In the genomic region with DNA sequence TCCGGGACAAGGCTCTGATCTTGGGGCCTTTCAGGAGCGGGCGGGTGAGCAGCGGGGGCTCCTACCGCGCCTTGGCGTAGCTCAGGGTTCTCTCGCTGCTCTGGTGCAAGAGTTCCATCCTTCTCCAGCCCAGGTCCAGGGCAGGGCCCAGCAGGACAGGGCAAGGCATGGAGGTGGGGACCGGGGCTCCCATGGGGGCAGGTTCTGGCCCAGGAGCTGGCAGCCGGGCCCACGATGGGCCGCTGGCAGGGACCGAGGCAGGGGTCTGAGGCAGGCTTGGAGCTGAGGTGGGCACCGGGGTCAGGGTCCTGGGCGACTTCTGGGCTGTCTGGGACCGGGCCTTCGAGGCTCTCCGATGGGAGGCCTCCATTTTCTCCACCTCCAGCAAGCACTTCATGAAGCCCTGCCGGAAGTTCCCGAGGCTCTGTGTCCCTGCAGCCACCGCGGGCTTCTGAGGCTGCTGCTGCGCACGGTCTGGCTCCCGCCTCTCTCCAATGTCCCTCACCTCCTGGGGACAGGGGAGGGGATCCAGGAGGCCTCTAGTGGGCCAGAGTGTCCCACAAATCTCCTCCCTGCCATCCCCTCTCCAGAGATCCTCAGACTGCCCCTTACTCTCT, we compare ENCODE assay signal across 25 cellular contexts. TPM values are rescaled to one million over a fixed set of nuclear protein-coding genes. Genes with fewer than 3 reads are reported as not detected.
DNase-seq lines count a peak whose midpoint lies in the region; ATAC-seq, FAIRE-seq and TF ChIP-seq lines count a peak whose summit lies in the region.
"Had no signal": no experiment of that assay in that cellular context is flagged by ENCODE, and none has a peak within 500 bp of the region (broad histone marks: within the 10 kb centered on the region; RNA-seq: fewer than 3 reads in every experiment).

No MANE protein-coding gene starts in this region.

- POLR2A ChIA-PET in IMR-90 (lab: Charles Lee; ENCODE audit: unreplicated experiment) = no interaction called here

- H3K79me2 ChIP-seq in GM23248 (ENCODE audit: insufficient read depth) = no peaks in the 10 kb centered on the region

- H3K56ac ChIP-seq in IMR-90 (ENCODE audit: extremely low read depth, insufficient read depth, low read length) = no peak overlapping the region

- peaks cover 4% of the 10 kb centered on the region for H3K27me3 ChIP-seq in IMR-90 (ENCODE audit: control insufficient read depth, insufficient read depth, low read length)
- H3K27me3 ChIP-seq in pancreas = no peaks in the 10 kb centered on the region
- H3K27me3 ChIP-seq in GM23248 (replicated peaks; ENCODE audit: insufficient read depth) = no peaks in the 10 kb centered on the region
- H3K27me3 ChIP-seq: Peyer's patch had no signal

- H3K4ac ChIP-seq in IMR-90 (ENCODE audit: low read depth, low read length) = no peak overlapping the region

- H2BK15ac ChIP-seq in IMR-90 (ENCODE audit: low read depth, low read length) = no peak overlapping the region

- H3K18ac ChIP-seq in IMR-90 (ENCODE audit: low read depth, low read length) = no peak overlapping the region

- H3K36me3 ChIP-seq in IMR-90 (ENCODE audit: control insufficient read depth, insufficient read depth, low read length) (no peaks in the 10 kb centered on the region), pancreas (no peaks in the 10 kb centered on the region), GM23248 (ENCODE audit: low read depth) (no peaks in the 10 kb centered on the region)
- H3K36me3 ChIP-seq: Peyer's patch, SJCRH30 had no signal

- no peak overlapping the region for H3K27ac ChIP-seq in IMR-90 (ENCODE audit: insufficient read depth, low read length)
- H3K27ac ChIP-seq in pancreas = no peak overlapping the region
- no peak overlapping the region for H3K27ac ChIP-seq in GM23248
- H3K27ac ChIP-seq: Peyer's patch, SJCRH30 had no signal

- TF ChIP-seq CTCF in IMR-90 (conservative IDR thresholded peaks at IDR 0.05; ENCODE audit: low read depth, low read length) = no peak
- no peak for TF ChIP-seq CTCF in pancreas (IDR thresholded peaks at IDR 0.05)

- no peak overlapping the region for H2BK20ac ChIP-seq in IMR-90 (ENCODE audit: low read depth, low read length)

- no TSS peak for BruUV-seq in IMR-90 (replicated peaks; lab: Mats Ljungman, UMichigan)

- H3K9me3 ChIP-seq in IMR-90 (ENCODE audit: control insufficient read depth, insufficient read depth, low read length) (no peaks in the 10 kb centered on the region), pancreas (no peaks in the 10 kb centered on the region), GM23248 (ENCODE audit: low read depth) (no peaks in the 10 kb centered on the region)
- H3K9me3 ChIP-seq: Peyer's patch, SJCRH30 had no signal

- H3K4me1 ChIP-seq in IMR-90 (ENCODE audit: control insufficient read depth, insufficient read depth, low read length) (no peaks in the 10 kb centered on the region), pancreas (no peaks in the 10 kb centered on the region), GM23248 (ENCODE audit: insufficient read depth) (no peaks in the 10 kb centered on the region)
- H3K4me1 ChIP-seq: Peyer's patch, SJCRH30 had no signal

- H3K79me1 ChIP-seq in IMR-90 (ENCODE audit: low read depth in 1 of 2, low read length in 2 of 2) = no peaks in the 10 kb centered on the region

- H2AFZ ChIP-seq in IMR-90 (replicated peaks; ENCODE audit: low read length, poor library complexity) (no peak overlapping the region), GM23248 (no peak overlapping the region)

- H4K8ac ChIP-seq in IMR-90 (ENCODE audit: low read depth in 2 of 2, low read length in 2 of 2) = no peak overlapping the region

- no peaks in the 10 kb centered on the region for H4K20me1 ChIP-seq in IMR-90 (ENCODE audit: insufficient read depth, low read length)
- no peaks in the 10 kb centered on the region for H4K20me1 ChIP-seq in GM23248 (ENCODE audit: insufficient read depth)

- H2AK5ac ChIP-seq in IMR-90 (ENCODE audit: low read depth, low read length) = no peak overlapping the region

- no peaks in the 10 kb centered on the region for H3K9me3 Mint-ChIP-seq in central memory CD8-positive, alpha-beta T cell
- no peaks in the 10 kb centered on the region for H3K9me3 Mint-ChIP-seq in stimulated activated memory B cell treated with anti-CD40 and anti-IgM and Interleukin-4, amounts not matched to agents 10 μg/mL and 1 μg/mL and 100 μg/mL, for 72 hours
- H3K9me3 Mint-ChIP-seq: CD8-positive, alpha-beta memory T cell had no signal

- peaks cover 6% of the 10 kb centered on the region for H3K36me3 Mint-ChIP-seq in central memory CD8-positive, alpha-beta T cell (ENCODE audit: insufficient read depth)
- H3K36me3 Mint-ChIP-seq in stimulated activated memory B cell treated with anti-CD40 and anti-IgM and Interleukin-4, amounts not matched to agents 10 μg/mL and 1 μg/mL and 100 μg/mL, for 72 hours = no peaks in the 10 kb centered on the region
- H3K36me3 Mint-ChIP-seq: CD8-positive, alpha-beta memory T cell; IgD-negative memory B cell had no signal

- dilution Hi-C loops in IMR-90 (cut with HindIII; ENCODE audit: low sequenced_read_pairs, unreplicated experiment) = no loop called here

- no peak overlapping the region for H2BK5ac ChIP-seq in IMR-90 (ENCODE audit: low read depth, low read length, poor library complexity, severe bottlenecking)

- no peak for TF ChIP-seq POLR2A in IMR-90 (IDR thresholded peaks at IDR 0.05; ENCODE audit: low read depth, low read length)

- CTCF ChIA-PET in IMR-90 (lab: Yijun Ruan, JAX) = interaction anchor here (0.5 kb wide), 1 partner anchor 780 kb away, joined by 5 read pairs; no protein-coding TSS in a partner anchor

- no peak overlapping the region for H3K4me3 ChIP-seq in IMR-90 (ENCODE audit: insufficient read depth, low read depth, low read length)
- no peak overlapping the region for H3K4me3 ChIP-seq in pancreas
- no peak overlapping the region for H3K4me3 ChIP-seq in GM23248
- H3K4me3 ChIP-seq: Peyer's patch, SJCRH30 had no signal

- no peak overlapping the region for H3K4me3 Mint-ChIP-seq in central memory CD8-positive, alpha-beta T cell
- no peak overlapping the region for H3K4me3 Mint-ChIP-seq in stimulated activated memory B cell treated with anti-CD40 and anti-IgM and Interleukin-4, amounts not matched to agents 10 μg/mL and 1 μg/mL and 100 μg/mL, for 72 hours
- H3K4me3 Mint-ChIP-seq: CD8-positive, alpha-beta memory T cell; IgD-negative memory B cell had no signal

- H3K9ac ChIP-seq in IMR-90 (ENCODE audit: low read depth, low read length) (no peak overlapping the region), GM23248 (no peak overlapping the region)

- no peaks in the 10 kb centered on the region for H3K9me2 ChIP-seq in GM23248 (ENCODE audit: insufficient read depth)

- H4K91ac ChIP-seq in IMR-90 (ENCODE audit: insufficient read depth, low read depth, low read length) = no peak overlapping the region

- no peak overlapping the region for H2BK120ac ChIP-seq in IMR-90 (ENCODE audit: low read depth, low read length)

- no peak overlapping the region for H4K5ac ChIP-seq in IMR-90 (ENCODE audit: low read depth, low read length)

- ATAC-seq in IMR-90 (ENCODE audit: low read depth) = no peak
- no peak for ATAC-seq in central memory CD8-positive, alpha-beta T cell (replicated peaks; ENCODE audit: extremely low read depth, poor library complexity, severe bottlenecking)
- peak; percentile 45 for ATAC-seq in stimulated activated memory B cell treated with anti-CD40 and anti-IgM and Interleukin-4, amounts not matched to agents 10 μg/mL and 1 μg/mL and 100 μg/mL, for 72 hours
- ATAC-seq in pancreas = no peak

- H3K23ac ChIP-seq in IMR-90 (ENCODE audit: low read depth, low read length) = no peak overlapping the region

- no peaks in the 10 kb centered on the region for H3F3A ChIP-seq in GM23248 (ENCODE audit: insufficient read depth)

- no peaks in the 10 kb centered on the region for H3K27me3 Mint-ChIP-seq in central memory CD8-positive, alpha-beta T cell
- H3K27me3 Mint-ChIP-seq in stimulated activated memory B cell treated with anti-CD40 and anti-IgM and Interleukin-4, amounts not matched to agents 10 μg/mL and 1 μg/mL and 100 μg/mL, for 72 hours = peaks cover 7% of the 10 kb centered on the region
- H3K27me3 Mint-ChIP-seq: IgD-negative memory B cell had no signal

- no peak overlapping the region for H3K14ac ChIP-seq in IMR-90 (replicated peaks; ENCODE audit: low read depth, low read length)

- no peaks in the 10 kb centered on the region for H3K4me1 Mint-ChIP-seq in central memory CD8-positive, alpha-beta T cell
- peaks cover 5% of the 10 kb centered on the region for H3K4me1 Mint-ChIP-seq in stimulated activated memory B cell treated with anti-CD40 and anti-IgM and Interleukin-4, amounts not matched to agents 10 μg/mL and 1 μg/mL and 100 μg/mL, for 72 hours
- H3K4me1 Mint-ChIP-seq: CD8-positive, alpha-beta memory T cell had no signal

- FAIRE-seq in pancreas (lab: Jason Lieb, UNC) = no peak

- WGBS in IMR-90 (ENCODE audit: extremely low coverage in 2 of 2, insufficient read length in 1 of 2), 2 experiments = 85% methylated on average over 8 of the region's 25 CpGs; no CpG with 5 or more reads in 1 of the 2 experiments
- 76 to 77% methylated on average over 19 to 25 of the region's 25 CpGs for WGBS in pancreas, 2 donors
- WGBS in GM23248 (ENCODE audit: low coverage in 1 of 2, low lambda C conversion rate in 2 of 2, missing lambda C conversion rate in 2 of 2), 2 experiments = 78 to 81% methylated on average over 20 to 25 of the region's 25 CpGs

- H3K27ac Mint-ChIP-seq in central memory CD8-positive, alpha-beta T cell (ENCODE audit: low read depth) = peak overlapping the region; percentile 53
- peak overlapping the region; percentile 3 for H3K27ac Mint-ChIP-seq in stimulated activated memory B cell treated with anti-CD40 and anti-IgM and Interleukin-4, amounts not matched to agents 10 μg/mL and 1 μg/mL and 100 μg/mL, for 72 hours
- H3K27ac Mint-ChIP-seq: CD8-positive, alpha-beta memory T cell had no signal

- intact Hi-C loops in IMR-90 (cut with micrococcal nuclease) (no loop called here), pancreas (cut with DNase I) (no loop called here)

- no peak for TF ChIP-seq RAD21 in IMR-90 (IDR thresholded peaks at IDR 0.05; ENCODE audit: low read length)

- 0 out of 2 replicates have a peak, but pooled peaks cover 6% of the 10 kb centered on the region for H3K9me1 ChIP-seq in IMR-90 (ENCODE audit: insufficient read depth, low read length)

- in situ Hi-C loops in IMR-90 (cut with MboI; ENCODE audit: low sequenced_read_pairs) = no loop called here
- in situ Hi-C loops in GM23248 (cut with MboI) = no loop called here

- peak; percentile 85 for DNase-seq in DMS53 (lab: John Stamatoyannopoulos, UW)
- DNase-seq in IMR-90 = no peak
- no peak for DNase-seq in central memory CD8-positive, alpha-beta T cell (ENCODE audit: low spot score in 2 of 2)
- no peak for DNase-seq in pancreas
- DNase-seq in NCI-H2171 (lab: John Stamatoyannopoulos, UW) = no peak
- DNase-seq in GM23248 = no peak
- DNase-seq: ACHN; AML-193; C1 segment of cervical spinal cord; CD8-positive, alpha-beta memory T cell; DMS79; HCEC 1CT; Karpas-422; MV-4-11; NCI-H1105 treated with DMSO at 0.1 percent for 48 hours; NCI-H1694 treated with DMSO at 0.1 percent for 48 hours; NCI-H2081 treated with DMSO at 0.1 percent for 48 hours; NCI-H510A; NK-92 treated with Interleukin-12 subunit alpha and Interleukin-12 subunit beta, amount 100 ng/mL, for 24 hours; Peyer's patch; SJCRH30; T-helper 1 cell had no signal

- H3K4me2 ChIP-seq in IMR-90 (ENCODE audit: low read depth, low read length) = no peak overlapping the region
- H3K4me2 ChIP-seq in GM23248 (ENCODE audit: unreplicated experiment) = no peak overlapping the region

- peak overlapping the region; percentile 28 for H2AK9ac ChIP-seq in IMR-90 (replicated peaks; ENCODE audit: low read depth, low read length, poor library complexity)

RNA-seq across cellular contexts. Expression of a gene that starts 27.6 kb away (rescaled TPM):
- total RNA-seq in IMR-90 (2012; rRNA removed) = not detected in 2 replicates
- not detected in 2 replicates for polyA plus RNA-seq in IMR-90 (2012; rRNA removed)
- polyA plus RNA-seq in IMR-90 (2012; cell fraction: cytosol; rRNA removed) = not detected in 2 replicates
- 0.01 TPM in 1 of 2 replicates, not detected in the other for polyA plus RNA-seq in IMR-90 (2012; cell fraction: nucleus; rRNA removed; ENCODE audit: low replicate concordance)
- under 1 TPM in 1 of 6 donors, not detected in 5; 0.90 TPM for total RNA-seq in pancreas
- polyA plus RNA-seq in pancreas = under 1 TPM; 0.53 to 0.77 TPM
- total RNA-seq in GM23248 (2014; rRNA removed; shearing (Covaris generic)) = not detected in 2 replicates
- polyA plus RNA-seq in GM23248 (2016; fragmentation: Nextera tagmentation; extraction: Ambion mirVana) = not detected in 2 replicates
- total RNA-seq: CD8-positive, alpha-beta memory T cell; HT1080; Peyer's patch; SJCRH30 had no signal
- polyA plus RNA-seq: CD8-positive, alpha-beta memory T cell; IgD-negative memory B cell had no signal

RNA-seq across cellular contexts. Expression of a gene that starts 30.9 kb away (rescaled TPM):
- total RNA-seq in IMR-90 (2012; rRNA removed) (79.7 and 85.1 TPM in 2 replicates), pancreas (10 to 100 TPM; 11.9 to 37.8 (median 14.1) TPM)
- polyA plus RNA-seq in IMR-90 (2012; rRNA removed) (80.2 and 80.5 TPM in 2 replicates), pancreas (10 to 100 TPM; 18.5 to 20.0 TPM), GM23248 (2016; fragmentation: Nextera tagmentation; extraction: Ambion mirVana) (102 and 106 TPM in 2 replicates)
- polyA plus RNA-seq in IMR-90 (2012; cell fraction: cytosol; rRNA removed) = 74.6 and 84.1 TPM in 2 replicates
- polyA plus RNA-seq in IMR-90 (2012; cell fraction: nucleus; rRNA removed; ENCODE audit: low replicate concordance) = 43.3 and 54.5 TPM in 2 replicates
- 112 and 117 TPM in 2 replicates for total RNA-seq in GM23248 (2014; rRNA removed; shearing (Covaris generic))

RNA-seq across cellular contexts. Expression of a gene that starts 42.6 kb away (rescaled TPM):
- 104 and 119 TPM in 2 replicates for total RNA-seq in IMR-90 (2012; rRNA removed)
- 140 and 149 TPM in 2 replicates for polyA plus RNA-seq in IMR-90 (2012; rRNA removed)
- 98.0 and 110 TPM in 2 replicates for polyA plus RNA-seq in IMR-90 (2012; cell fraction: cytosol; rRNA removed)
- 71.0 and 75.7 TPM in 2 replicates for polyA plus RNA-seq in IMR-90 (2012; cell fraction: nucleus; rRNA removed; ENCODE audit: low replicate concordance)
- total RNA-seq in pancreas = 10 to 100 TPM; 24.9 to 53.5 (median 37.0) TPM
- 10 to 100 TPM; 25.7 to 37.1 TPM for polyA plus RNA-seq in pancreas
- 78.8 and 92.6 TPM in 2 replicates for total RNA-seq in GM23248 (2014; rRNA removed; shearing (Covaris generic))
- polyA plus RNA-seq in GM23248 (2016; fragmentation: Nextera tagmentation; extraction: Ambion mirVana) = 61.1 and 63.8 TPM in 2 replicates

RNA-seq across cellular contexts. Expression of a gene that starts 57.4 kb away (rescaled TPM):
- total RNA-seq in IMR-90 (2012; rRNA removed) (11.4 and 12.0 TPM in 2 replicates), pancreas (10 to 100 TPM in 2 of 6 donors, 1 to 10 TPM in 4; 7.4 to 11.9 (median 8.8) TPM)
- polyA plus RNA-seq in IMR-90 (2012; rRNA removed) (18.8 and 19.6 TPM in 2 replicates), pancreas (10 to 100 TPM; 10.4 to 11.1 TPM), GM23248 (2016; fragmentation: Nextera tagmentation; extraction: Ambion mirVana) (16.9 and 17.1 TPM in 2 replicates)
- 14.5 and 15.0 TPM in 2 replicates for polyA plus RNA-seq in IMR-90 (2012; cell fraction: cytosol; rRNA removed)
- 24.6 and 26.4 TPM in 2 replicates for polyA plus RNA-seq in IMR-90 (2012; cell fraction: nucleus; rRNA removed; ENCODE audit: low replicate concordance)
- total RNA-seq in GM23248 (2014; rRNA removed; shearing (Covaris generic)) = 20.2 and 27.8 TPM in 2 replicates
